ENCODE assay signal across 11 cellular contexts in genomic region chr10:114471906-114472873, GRCh38.
DNase-seq lines count a peak whose midpoint lies in the region; ATAC-seq and TF ChIP-seq lines count a peak whose summit lies in the region.
"Had no signal": no experiment of that assay in that cellular context is flagged by ENCODE, and none has a peak within 500 bp of the region (broad histone marks: within the 10 kb centered on the region; RNA-seq: fewer than 3 reads in every experiment).

No MANE protein-coding gene starts in this region.

- H3K9me2 ChIP-seq in HCT116 (ENCODE audit: insufficient read depth): no peaks in the 10 kb centered on the region

- POLR2A ChIA-PET in CD4-positive, alpha-beta memory T cell (lab: Charles Lee; ENCODE audit: partially characterized antibody): interaction anchor here (0.9 to 3.3 kb wide), 7 partner anchors 10 to 349 kb away, joined by 3 to 18 read pairs (median 5); partner anchors contain the start of gene FHIP2A
- POLR2A ChIA-PET in HCT116 (lab: Charles Lee): interaction anchor here (1.0 to 1.1 kb wide), 2 partner anchors 76 to 146 kb away, joined by 3 to 4 read pairs; no protein-coding TSS in a partner anchor

- peak overlapping the region; percentile 12 to 91 (median 70) for H3K27ac Mint-ChIP-seq in CD4-positive, alpha-beta memory T cell

- H3K9me3 ChIP-seq in CD4-positive, alpha-beta memory T cell (ENCODE audit: control insufficient read depth in 1 of 2, low read length in 2 of 2): no peaks in the 10 kb centered on the region
- H3K9me3 ChIP-seq in HCT116 (ENCODE audit: control insufficient read depth in 1 of 2, insufficient read depth in 1 of 2, low read depth in 1 of 2, low read length in 2 of 2) (no peaks in the 10 kb centered on the region), RWPE2 (ENCODE audit: severe bottlenecking) (no peaks in the 10 kb centered on the region), left lung (no peaks in the 10 kb centered on the region)

- CTCF ChIA-PET in CD4-positive, alpha-beta memory T cell (lab: Charles Lee; ENCODE audit: partially characterized antibody): interaction anchor here (0.6 to 8.4 kb wide), 51 partner anchors 8 to 561 kb away, joined by 3 to 241 read pairs (median 5); partner anchors contain the start of gene FHIP2A
- CTCF ChIA-PET in HCT116 (lab: Charles Lee): interaction anchor here (0.6 to 4.7 kb wide), 47 partner anchors 10 to 658 kb away, joined by 3 to 96 read pairs (median 4); partner anchors contain the start of gene FHIP2A

- no peaks in the 10 kb centered on the region for H3K27me3 Mint-ChIP-seq in CD4-positive, alpha-beta memory T cell
- H3K27me3 Mint-ChIP-seq: central memory CD8-positive, alpha-beta T cell; stimulated activated naive CD8-positive, alpha-beta T cell treated with anti-CD3 and anti-CD28 coated beads, Interleukin-15, Interleukin-2, amounts not matched to agents 100 ng/mL and 50 ng/mL, for 24 hours had no signal

- no peak overlapping the region for H3K4me3 Mint-ChIP-seq in CD4-positive, alpha-beta memory T cell
- H3K4me3 Mint-ChIP-seq: central memory CD8-positive, alpha-beta T cell; stimulated activated naive CD8-positive, alpha-beta T cell treated with anti-CD3 and anti-CD28 coated beads, Interleukin-15, Interleukin-2, amounts not matched to agents 100 ng/mL and 50 ng/mL, for 24 hours had no signal

- H3K4me1 Mint-ChIP-seq in CD4-positive, alpha-beta memory T cell: peaks cover 19 to 30% (median 25%) of the 10 kb centered on the region in 4 donors

- H3K4me1 ChIP-seq in CD4-positive, alpha-beta memory T cell (ENCODE audit: insufficient read depth, low read length): peaks cover 5% of the 10 kb centered on the region
- H3K4me1 ChIP-seq in HCT116 (ENCODE audit: control insufficient read depth in 1 of 2, insufficient read depth in 2 of 2, low read length in 2 of 2): peaks cover 9 to 10% of the 10 kb centered on the region in 2 experiments; a peak in 2 of 4 replicates
- H3K4me1 ChIP-seq in RWPE2 (ENCODE audit: insufficient read depth, poor library complexity, severe bottlenecking): peaks cover 6% of the 10 kb centered on the region
- peaks cover 0 to 6% of the 10 kb centered on the region in 2 donors for H3K4me1 ChIP-seq in left lung

- no peaks in the 10 kb centered on the region for H3K27me3 ChIP-seq in CD4-positive, alpha-beta memory T cell (ENCODE audit: insufficient read depth, low read length)
- H3K27me3 ChIP-seq in HCT116 (ENCODE audit: insufficient read depth, low read length) (no peaks in the 10 kb centered on the region), RWPE2 (ENCODE audit: insufficient read depth, poor library complexity, severe bottlenecking) (no peaks in the 10 kb centered on the region), left lung (no peaks in the 10 kb centered on the region)

- H3K4me2 ChIP-seq in HCT116 (ENCODE audit: low read length): no peak overlapping the region

- DNase-seq in CD4-positive, alpha-beta memory T cell: no peak
- no peak for DNase-seq in HCT116 (ENCODE audit: low read depth, low spot score)
- no peak for DNase-seq in RWPE2 (ENCODE audit: low spot score)
- no peak for DNase-seq in left lung
- DNase-seq in anterior cingulate cortex (lab: John Stamatoyannopoulos, UW): no peak
- DNase-seq in NCI-H187 treated with DMSO at 0.1 percent for 48 hours (lab: John Stamatoyannopoulos, UW): no peak
- no peak for DNase-seq in NOMO-1 treated with dmso at 0.1 percent for 144 hours (lab: John Stamatoyannopoulos, UW; ENCODE audit: unreplicated experiment)
- DNase-seq: DMS79 had no signal

- H3K27ac ChIP-seq in CD4-positive, alpha-beta memory T cell (ENCODE audit: low read depth, low read length): no peak overlapping the region
- H3K27ac ChIP-seq in HCT116 (ENCODE audit: low read depth, low read length) (no peak overlapping the region), RWPE2 (ENCODE audit: poor library complexity, severe bottlenecking) (no peak overlapping the region), left lung (no peak overlapping the region)

- no peaks in the 10 kb centered on the region for H4K20me1 ChIP-seq in HCT116 (ENCODE audit: insufficient read depth)

- no peak for TF ChIP-seq CTCF in HCT116 (IDR thresholded peaks at IDR 0.05 in 2 of 3, conservative IDR thresholded peaks at IDR 0.05 in 1 of 3; ENCODE audit: borderline replicate concordance in 1 of 3, insufficient read depth in 1 of 3, low read depth in 2 of 3, low read length in 2 of 3)
- TF ChIP-seq CTCF in RWPE2 (IDR thresholded peaks at IDR 0.05; ENCODE audit: poor library complexity, severe bottlenecking): no peak
- TF ChIP-seq CTCF in left lung (IDR thresholded peaks at IDR 0.05): no peak

- no peaks in the 10 kb centered on the region for H3K79me2 ChIP-seq in HCT116 (ENCODE audit: insufficient read depth, low read length)

- peak; percentile 28; the same call in 1 of the 2 replicates for ATAC-seq in HCT116
- peak; percentile 68 for ATAC-seq in RWPE2 (ENCODE audit: low read depth)
- ATAC-seq in left lung: peak; percentile 78
- no peak for ATAC-seq in HG03354 (IDR thresholded peaks at IDR 0.05; ENCODE audit: poor library complexity, severe bottlenecking, unreplicated experiment)

- H2AFZ ChIP-seq in HCT116 (ENCODE audit: low read depth, low read length, poor library complexity, severe bottlenecking): no peak overlapping the region

- TF ChIP-seq RAD21 in HCT116 (IDR thresholded peaks at IDR 0.05; ENCODE audit: low read depth): no peak

- BruUV-seq in HCT116 (replicated peaks; lab: Mats Ljungman, UMichigan): no TSS peak

- no peak for TF ChIP-seq POLR2A in HCT116 (IDR thresholded peaks at IDR 0.05; ENCODE audit: borderline replicate concordance, extremely low read depth, insufficient read depth, insufficient read length)

- H3K4me3 ChIP-seq in CD4-positive, alpha-beta memory T cell (ENCODE audit: low read length in 2 of 2): no peak overlapping the region
- H3K4me3 ChIP-seq in HCT116 (replicated peaks in 1 of 2; ENCODE audit: low read depth in 1 of 2, low read length in 2 of 2) (no peak overlapping the region), RWPE2 (ENCODE audit: severe bottlenecking) (no peak overlapping the region), left lung (no peak overlapping the region)

- peaks cover 16% of the 10 kb centered on the region for H3K36me3 ChIP-seq in CD4-positive, alpha-beta memory T cell (ENCODE audit: insufficient read depth, low read length)
- H3K36me3 ChIP-seq in HCT116 (ENCODE audit: control insufficient read depth in 1 of 2, insufficient read depth in 2 of 2, low read length in 2 of 2) (peaks cover 0 to 3% of the 10 kb centered on the region in 2 experiments; a peak in 1 of 4 replicates), RWPE2 (ENCODE audit: low read depth) (no peaks in the 10 kb centered on the region), left lung (no peaks in the 10 kb centered on the region)

- RAD21 ChIA-PET in HCT116 (lab: Charles Lee; ENCODE audit: low non-redundant PET in 1 of 2, low total read pairs in 2 of 2, uncharacterized antibody in 2 of 2, unreplicated experiment in 2 of 2): interaction anchor here (0.6 to 1.9 kb wide), 11 partner anchors 28 to 658 kb away, joined by 3 to 23 read pairs (median 3); no protein-coding TSS in a partner anchor

- H3K9ac ChIP-seq in HCT116 (ENCODE audit: low read length): no peak overlapping the region

- no peaks in the 10 kb centered on the region for H3K9me3 Mint-ChIP-seq in CD4-positive, alpha-beta memory T cell
- H3K9me3 Mint-ChIP-seq: central memory CD8-positive, alpha-beta T cell; stimulated activated naive CD8-positive, alpha-beta T cell treated with anti-CD3 and anti-CD28 coated beads, Interleukin-15, Interleukin-2, amounts not matched to agents 100 ng/mL and 50 ng/mL, for 24 hours had no signal

- H3K36me3 Mint-ChIP-seq in CD4-positive, alpha-beta memory T cell: peaks cover 18 to 35% of the 10 kb centered on the region in 2 donors

- intact Hi-C loops in CD4-positive, alpha-beta memory T cell (cut with micrococcal nuclease): loop anchor here (1.0 kb wide), 6 partner anchors 54 to 314 kb away; no protein-coding TSS in a partner anchor
- intact Hi-C loops in HCT116 (cut with micrococcal nuclease) (loop anchor here (1.0 to 5.0 kb wide), 5 partner anchors 55 to 655 kb away; no protein-coding TSS in a partner anchor), left lung (cut with DNase I) (no loop called here)

TF ChIP-seq in HCT116, 20 proteins besides CTCF, POLR2A, EP300 and RAD21:
- no peak for TF ChIP-seq JUND (IDR thresholded peaks at IDR 0.05)
- TF ChIP-seq EGR1 (IDR thresholded peaks at IDR 0.05; ENCODE audit: low read depth): no peak
- TF ChIP-seq YY1 (IDR thresholded peaks at IDR 0.05; ENCODE audit: extremely low read depth, insufficient replicate concordance, low read depth, low read length): no peak
- TF ChIP-seq MAX (IDR thresholded peaks at IDR 0.05): 0 out of 2 replicates have a peak, but pooled peaks have one; percentile 23
- no peak for TF ChIP-seq CBX3 (IDR thresholded peaks at IDR 0.05; ENCODE audit: low read depth)
- no peak for TF ChIP-seq ZNF274 (IDR thresholded peaks at IDR 0.05; ENCODE audit: low read depth, low read length)
- TF ChIP-seq EZH2 (IDR thresholded peaks at IDR 0.05): no peak

Comparison
In these comparisons a context has a peak if more than half of its experiments do, and no peak if none do; other contexts are left out.
1. intact Hi-C loops: an anchor here in CD4-positive, alpha-beta memory T cell (1.0 kb wide) and HCT116 (1.0 to 5.0 kb wide); none called in left lung.